24 cellular contexts compared by ENCODE assay signal in genomic region chr6:19501737-19502245, GRCh38.
"Had no signal": no experiment of that assay in that cellular context is flagged by ENCODE, and none has a peak within 500 bp of the region (broad histone marks: within the 10 kb centered on the region; RNA-seq: fewer than 3 reads in every experiment).

No MANE protein-coding gene starts in this region.

- H3K27me3 ChIP-seq: heart right ventricle, sigmoid colon, transverse colon, vagina had no signal

- H3K4me3 Mint-ChIP-seq: activated CD4-positive, alpha-beta T cell treated with anti-CD3 and anti-CD28 coated beads, Interleukin-2, amount 10 ng/mL, durations not matched to agents 7 days and 5 days; activated CD8-positive, alpha-beta memory T cell treated with anti-CD3 and anti-CD28 coated beads, Interleukin-2, amount 10 ng/mL, durations not matched to agents 7 days and 5 days; activated CD8-positive, alpha-beta T cell treated with anti-CD3 and anti-CD28 coated beads for 36 hours; activated naive CD4-positive, alpha-beta T cell treated with anti-CD3 and anti-CD28 coated beads, Interleukin-2, amount 10 ng/mL, durations not matched to agents 7 days and 5 days; memory B cell; nephron; stimulated activated naive B cell treated with anti-CD40 and anti-IgM and Interleukin-4, amounts not matched to agents 10 μg/mL and 1 μg/mL and 100 μg/mL, for 72 hours had no signal

- H3K4me1 Mint-ChIP-seq: activated CD4-positive, alpha-beta T cell treated with anti-CD3 and anti-CD28 coated beads, Interleukin-2, amount 10 ng/mL, durations not matched to agents 7 days and 5 days; activated CD8-positive, alpha-beta memory T cell treated with anti-CD3 and anti-CD28 coated beads, Interleukin-2, amount 10 ng/mL, durations not matched to agents 7 days and 5 days; activated naive CD4-positive, alpha-beta T cell treated with anti-CD3 and anti-CD28 coated beads, Interleukin-2, amount 10 ng/mL, durations not matched to agents 7 days and 5 days; memory B cell; nephron; stimulated activated naive B cell treated with anti-CD40 and anti-IgM and Interleukin-4, amounts not matched to agents 10 μg/mL and 1 μg/mL and 100 μg/mL, for 72 hours had no signal

- H3K36me3 Mint-ChIP-seq: activated CD8-positive, alpha-beta memory T cell treated with anti-CD3 and anti-CD28 coated beads, Interleukin-2, amount 10 ng/mL, durations not matched to agents 7 days and 5 days; activated naive CD4-positive, alpha-beta T cell treated with anti-CD3 and anti-CD28 coated beads, Interleukin-2, amount 10 ng/mL, durations not matched to agents 7 days and 5 days; memory B cell; stimulated activated naive B cell treated with anti-CD40 and anti-IgM and Interleukin-4, amounts not matched to agents 10 μg/mL and 1 μg/mL and 100 μg/mL, for 72 hours had no signal

- H3K27ac ChIP-seq: heart right ventricle, sigmoid colon, transverse colon, vagina, VCaP had no signal

- H3K4me2 ChIP-seq: smooth muscle cell had no signal

- H3K27me3 Mint-ChIP-seq: activated CD4-positive, alpha-beta T cell treated with anti-CD3 and anti-CD28 coated beads, Interleukin-2, amount 10 ng/mL, durations not matched to agents 7 days and 5 days; activated CD8-positive, alpha-beta memory T cell treated with anti-CD3 and anti-CD28 coated beads, Interleukin-2, amount 10 ng/mL, durations not matched to agents 7 days and 5 days; activated CD8-positive, alpha-beta T cell treated with anti-CD3 and anti-CD28 coated beads for 36 hours; activated naive CD4-positive, alpha-beta T cell treated with anti-CD3 and anti-CD28 coated beads, Interleukin-2, amount 10 ng/mL, durations not matched to agents 7 days and 5 days; memory B cell; stimulated activated naive B cell treated with anti-CD40 and anti-IgM and Interleukin-4, amounts not matched to agents 10 μg/mL and 1 μg/mL and 100 μg/mL, for 72 hours had no signal

- H3K4me3 ChIP-seq: heart right ventricle, sigmoid colon, smooth muscle cell, transverse colon, vagina had no signal

- FAIRE-seq: frontal cortex had no signal

- ATAC-seq: activated CD8-positive, alpha-beta memory T cell treated with anti-CD3 and anti-CD28 coated beads, Interleukin-2, amount 10 ng/mL, durations not matched to agents 7 days and 5 days; activated CD8-positive, alpha-beta T cell treated with anti-CD3 and anti-CD28 coated beads for 36 hours; heart right ventricle; left colon; stimulated activated naive B cell treated with anti-CD40 and anti-IgM and Interleukin-4, amounts not matched to agents 10 μg/mL and 1 μg/mL and 100 μg/mL, for 72 hours had no signal

- DNase-seq: activated CD4-positive, alpha-beta T cell treated with anti-CD3 and anti-CD28 coated beads, Interleukin-2, amount 10 ng/mL, durations not matched to agents 7 days and 5 days; activated CD4-positive, CD25-positive, alpha-beta regulatory T cell treated with anti-CD3 and anti-CD28 coated beads, Interleukin-2, amount 50 U/mL, for 72 hours; activated CD8-positive, alpha-beta memory T cell treated with anti-CD3 and anti-CD28 coated beads, Interleukin-2, amount 10 ng/mL, durations not matched to agents 7 days and 5 days; activated CD8-positive, alpha-beta T cell treated with anti-CD3 and anti-CD28 coated beads for 36 hours; activated effector memory CD4-positive, alpha-beta T cell treated with anti-CD3 and anti-CD28 coated beads, Interleukin-2, amount 50 U/mL, for 16 hours; activated naive CD4-positive, alpha-beta T cell treated with anti-CD3 and anti-CD28 coated beads, Interleukin-2, amount 10 ng/mL, durations not matched to agents 7 days and 5 days; activated T-cell treated with anti-CD3 and anti-CD28 coated beads for 4 hours; effector CD4-positive, alpha-beta T cell; heart right ventricle; islet precursor cell; left colon; occipital lobe; retina; sigmoid colon; stimulated activated CD4-positive, alpha-beta T cell treated with anti-CD3 and anti-CD28 coated beads, Interleukin-15, amount 100 ng/mL, for 24 hours; stimulated activated naive B cell treated with anti-CD40 and anti-IgM and Interleukin-4, amounts not matched to agents 10 μg/mL and 1 μg/mL and 100 μg/mL, for 72 hours; T-helper 2 cell; transverse colon had no signal

- H3K4me1 ChIP-seq: heart right ventricle, sigmoid colon, transverse colon, vagina had no signal

- H3K27ac Mint-ChIP-seq: activated CD4-positive, alpha-beta T cell treated with anti-CD3 and anti-CD28 coated beads, Interleukin-2, amount 10 ng/mL, durations not matched to agents 7 days and 5 days; activated CD8-positive, alpha-beta memory T cell treated with anti-CD3 and anti-CD28 coated beads, Interleukin-2, amount 10 ng/mL, durations not matched to agents 7 days and 5 days; activated CD8-positive, alpha-beta T cell treated with anti-CD3 and anti-CD28 coated beads for 36 hours; activated naive CD4-positive, alpha-beta T cell treated with anti-CD3 and anti-CD28 coated beads, Interleukin-2, amount 10 ng/mL, durations not matched to agents 7 days and 5 days; memory B cell; nephron; stimulated activated naive B cell treated with anti-CD40 and anti-IgM and Interleukin-4, amounts not matched to agents 10 μg/mL and 1 μg/mL and 100 μg/mL, for 72 hours had no signal

- H3K36me3 ChIP-seq: heart right ventricle, sigmoid colon, transverse colon, vagina had no signal
